1 cellular context compared by ENCODE assay signal in genomic region chr16:84138824-84139627, GRCh38.
TF ChIP-seq lines count a peak whose summit lies in the region.

No MANE protein-coding gene starts in this region.

TF ChIP-seq in HEK293, 187 proteins besides CTCF, POLR2A, EP300 and RAD21 (continued from another document):
- TF ChIP-seq ZBTB21 (tag by site-specific recombination; IDR thresholded peaks at IDR 0.05) (peak; percentile 53; the same call in 1 of the 2 replicates), GFI1B (tag by site-specific recombination; IDR thresholded peaks at IDR 0.05) (no peak), GLIS2 (tag by site-specific recombination; IDR thresholded peaks at IDR 0.05) (peak; percentile 56; the same call in 1 of the 2 replicates)
